In genomic region chr2:54047076-54047475, GRCh38 we compare ENCODE assay signal across 19 cellular contexts.
DNase-seq lines count a peak whose midpoint lies in the region; ATAC-seq, FAIRE-seq and TF ChIP-seq lines count a peak whose summit lies in the region.
"Had no signal": no experiment of that assay in that cellular context is flagged by ENCODE, and none has a peak within 500 bp of the region (broad histone marks: within the 10 kb centered on the region; RNA-seq: fewer than 3 reads in every experiment).

No MANE protein-coding gene starts in this region.

- H3K36me3 ChIP-seq in bronchial epithelial cell (ENCODE audit: control insufficient read depth, insufficient read depth, low read length) = no peaks in the 10 kb centered on the region
- H3K36me3 ChIP-seq in prostate gland = no peaks in the 10 kb centered on the region

- ATAC-seq in GM21723 (IDR thresholded peaks at IDR 0.05; ENCODE audit: unreplicated experiment) (no peak), GM18511 (IDR thresholded peaks at IDR 0.05; ENCODE audit: unreplicated experiment) (no peak)
- ATAC-seq: body of pancreas, WTC11 had no signal

- DNase-seq in Daoy (ENCODE audit: low read depth) (peak; percentile 65), LHCN-M2 (ENCODE audit: low read depth) (peak; percentile 61), bronchial epithelial cell (ENCODE audit: low read depth) (peak; percentile 65), putamen (ENCODE audit: low spot score) (peak; percentile 80), prostate gland (ENCODE audit: low spot score) (no peak)
- DNase-seq: body of pancreas, endodermal cell, NCI-H1417 treated with DMSO at 0.1 percent for 48 hours, NCI-H524 treated with DMSO at 0.1 percent for 48 hours, occipital lobe, SK-N-SH, substantia nigra had no signal

- no peaks in the 10 kb centered on the region for H3K9me3 ChIP-seq in prostate gland
- H3K9me3 ChIP-seq: body of pancreas, SK-N-SH had no signal

- TF ChIP-seq POLR2A in prostate gland (IDR thresholded peaks at IDR 0.05) = no peak

- no peaks in the 10 kb centered on the region for H3K4me1 ChIP-seq in prostate gland (replicated peaks)
- H3K4me1 ChIP-seq: body of pancreas had no signal

- H3K27me3 ChIP-seq in bronchial epithelial cell (ENCODE audit: control insufficient read depth, insufficient read depth, low read length) (no peaks in the 10 kb centered on the region), prostate gland (replicated peaks; ENCODE audit: insufficient read depth) (no peaks in the 10 kb centered on the region)
- H3K27me3 ChIP-seq: body of pancreas, right atrium auricular region had no signal

- H3K27ac ChIP-seq in prostate gland = no peak overlapping the region
- H3K27ac ChIP-seq: body of pancreas, right atrium auricular region, RWPE1 had no signal

- H3K4me3 ChIP-seq in bronchial epithelial cell (ENCODE audit: low read depth, low read length) (no peak overlapping the region), prostate gland (no peak overlapping the region)
- H3K4me3 ChIP-seq: body of pancreas, right atrium auricular region had no signal

- 96% methylated on average over 4 of the region's 4 CpGs for WGBS in prostate gland

- TF ChIP-seq CTCF in bronchial epithelial cell (IDR thresholded peaks at IDR 0.05; ENCODE audit: insufficient read depth, low read length, severe bottlenecking) (no peak), prostate gland (IDR thresholded peaks at IDR 0.05) (no peak)

- intact Hi-C loops in prostate gland (cut with DNase I) = no loop called here

- no peak for FAIRE-seq in bronchial epithelial cell (lab: Jason Lieb, UNC)
- FAIRE-seq: colon, urothelium cell line had no signal
